ENCODE assay signal across 16 cellular contexts in the genomic region with DNA sequence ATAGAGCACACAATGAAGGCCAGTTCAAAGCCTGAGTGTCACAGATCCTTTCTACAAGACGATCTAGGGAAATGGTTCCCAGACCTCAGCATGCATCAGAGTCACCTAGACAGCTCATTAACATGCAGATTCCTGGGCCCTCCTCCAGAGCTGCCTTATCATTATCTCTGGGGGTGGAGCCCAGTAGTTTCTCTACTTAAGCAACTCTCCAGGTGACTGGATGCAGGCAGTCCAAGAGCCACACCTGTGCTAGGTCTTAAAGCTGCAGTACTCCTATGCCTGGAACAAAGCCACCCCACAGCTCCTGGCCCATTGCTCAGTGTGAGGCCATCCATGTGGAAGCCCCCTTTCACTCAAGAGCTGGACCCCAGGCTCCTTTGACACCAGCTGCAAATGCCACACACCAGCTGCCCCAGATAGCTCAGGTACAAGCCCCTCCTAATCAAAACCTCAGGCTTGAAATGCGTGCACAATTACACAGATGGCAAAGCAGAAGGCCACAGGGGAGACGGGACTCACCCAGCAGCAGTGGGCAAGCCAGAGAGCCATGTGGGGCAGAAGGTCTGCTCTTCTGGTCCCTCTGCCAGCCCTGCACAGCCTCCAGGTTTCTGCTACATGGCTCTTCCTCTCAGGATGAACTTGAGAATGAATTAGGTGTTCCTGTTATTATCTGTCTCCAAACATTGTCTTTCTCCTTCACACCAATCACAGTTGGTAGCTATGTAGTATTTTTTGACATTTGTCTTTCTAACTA.
DNase-seq lines count a peak whose midpoint lies in the region; ATAC-seq and TF ChIP-seq lines count a peak whose summit lies in the region.
"Had no signal": no experiment of that assay in that cellular context is flagged by ENCODE, and none has a peak within 500 bp of the region (broad histone marks: within the 10 kb centered on the region; RNA-seq: fewer than 3 reads in every experiment).

No MANE protein-coding gene starts in this region.

- H3K79me2 ChIP-seq in mesendoderm (ENCODE audit: control insufficient read depth, insufficient read depth, low read length), result no peaks in the 10 kb centered on the region

- H3K4me1 ChIP-seq in endodermal cell (ENCODE audit: control insufficient read depth, insufficient read depth, low read length) (peaks cover 13% of the 10 kb centered on the region), mesendoderm (ENCODE audit: control insufficient read depth, low read depth, low read length) (peaks cover 9% of the 10 kb centered on the region)

- no peak for TF ChIP-seq CTCF in endodermal cell (conservative IDR thresholded peaks at IDR 0.05)

- DNase-seq in H7, result peak; percentile 60
- DNase-seq in NCI-H524 treated with DMSO at 0.1 percent for 48 hours (lab: John Stamatoyannopoulos, UW), result peak; percentile 12
- DNase-seq in endodermal cell, result peak; percentile 91
- peak; percentile 95 for DNase-seq in mesendoderm
- DNase-seq in NCI-H446 treated with DMSO at 0.1 percent for 48 hours (lab: John Stamatoyannopoulos, UW), result no peak
- DNase-seq in left ventricle myocardium superior, result no peak
- DNase-seq in UCSD-AML1 (lab: John Stamatoyannopoulos, UW; ENCODE audit: unreplicated experiment), result no peak
- no peak for DNase-seq in stimulated activated CD4-positive, alpha-beta T cell treated with anti-CD3 and anti-CD28 coated beads, Interleukin-12 subunit alpha, Interleukin-12 subunit beta, amount 100 ng/mL, for 4 hours
- DNase-seq: esophagus squamous epithelium, kidney glomerular epithelial cell, NCI-H2171 treated with DMSO at 0.1 percent for 48 hours, SIG-M5 had no signal

- no peak overlapping the region for H4K5ac ChIP-seq in mesendoderm (ENCODE audit: low read length)

- H3K9ac ChIP-seq in endodermal cell (ENCODE audit: extremely low read depth, low read length, poor library complexity, severe bottlenecking), result no peak overlapping the region
- no peak overlapping the region for H3K9ac ChIP-seq in mesendoderm (ENCODE audit: low read length)

- no peak for ATAC-seq in left ventricle myocardium superior

- no peak overlapping the region for H3K4me3 Mint-ChIP-seq in endodermal cell
- H3K4me3 Mint-ChIP-seq: activated naive CD4-positive, alpha-beta T cell treated with anti-CD3 and anti-CD28 coated beads for 36 hours had no signal

- no peaks in the 10 kb centered on the region for H3K79me1 ChIP-seq in mesendoderm (ENCODE audit: low read length)

- H3K4me3 ChIP-seq in H7 (ENCODE audit: insufficient read depth, low read depth, low read length), result no peak overlapping the region
- no peak overlapping the region for H3K4me3 ChIP-seq in endodermal cell (ENCODE audit: low read length)
- H3K4me3 ChIP-seq in mesendoderm (ENCODE audit: low read length), result no peak overlapping the region
- H3K4me3 ChIP-seq: dorsolateral prefrontal cortex, esophagus squamous epithelium, tibial nerve had no signal

- no peaks in the 10 kb centered on the region for H3K9me3 Mint-ChIP-seq in endodermal cell
- H3K9me3 Mint-ChIP-seq: activated naive CD4-positive, alpha-beta T cell treated with anti-CD3 and anti-CD28 coated beads for 36 hours had no signal

- no peak overlapping the region for H3K18ac ChIP-seq in mesendoderm (ENCODE audit: low read length)

- no peaks in the 10 kb centered on the region for H3K9me3 ChIP-seq in endodermal cell (ENCODE audit: control insufficient read depth, low read length)
- H3K9me3 ChIP-seq: BE2C, esophagus squamous epithelium, tibial nerve had no signal

- no peaks in the 10 kb centered on the region for H3K36me3 Mint-ChIP-seq in endodermal cell (ENCODE audit: low read depth)

- H3K23ac ChIP-seq in mesendoderm (ENCODE audit: low read length), result no peak overlapping the region

- H3K56ac ChIP-seq in mesendoderm (ENCODE audit: low read length), result no peak overlapping the region

- H2BK120ac ChIP-seq in mesendoderm (ENCODE audit: low read depth, low read length), result no peak overlapping the region

- H3K4ac ChIP-seq in mesendoderm (ENCODE audit: low read depth, low read length), result peak overlapping the region; percentile 37

- no peak overlapping the region for H4K8ac ChIP-seq in mesendoderm (ENCODE audit: low read depth, low read length)

- 63 to 71% methylated on average over 3 of the region's 3 CpGs for WGBS in endodermal cell (ENCODE audit: insufficient coverage in 1 of 2, insufficient read length in 1 of 2), 2 experiments
- WGBS in mesendoderm (ENCODE audit: extremely low coverage, insufficient coverage, low lambda C conversion rate), result no CpG with 5 or more reads among the region's 3 CpGs

- H3K4me1 Mint-ChIP-seq in endodermal cell, result peaks cover 28% of the 10 kb centered on the region

- H3K27me3 Mint-ChIP-seq in endodermal cell (ENCODE audit: insufficient read depth), result peaks cover 30% of the 10 kb centered on the region

- no peak overlapping the region for H3K4me2 ChIP-seq in mesendoderm (ENCODE audit: low read length)

- H3K27me3 ChIP-seq in H7 (ENCODE audit: control insufficient read depth, insufficient read depth, low read length) (no peaks in the 10 kb centered on the region), endodermal cell (ENCODE audit: control insufficient read depth, insufficient read depth, low read length, poor library complexity, severe bottlenecking) (peaks cover 5% of the 10 kb centered on the region), mesendoderm (ENCODE audit: insufficient read depth, low read length, poor library complexity) (no peaks in the 10 kb centered on the region)
- H3K27me3 ChIP-seq: BE2C, dorsolateral prefrontal cortex, esophagus squamous epithelium, tibial nerve had no signal

- intact Hi-C loops in left ventricle myocardium superior (cut with micrococcal nuclease), result loop anchor here (10.0 kb wide), 1 partner anchor 132 kb away; a partner anchor contains a TSS

- H2AK5ac ChIP-seq in mesendoderm (ENCODE audit: low read length), result peak overlapping the region; percentile 41

- no peak overlapping the region for H2BK15ac ChIP-seq in mesendoderm (replicated peaks; ENCODE audit: low read depth)

- no peaks in the 10 kb centered on the region for H3K36me3 ChIP-seq in H7 (replicated peaks; ENCODE audit: control insufficient read depth, insufficient read depth, low read length)
- no peaks in the 10 kb centered on the region for H3K36me3 ChIP-seq in endodermal cell (ENCODE audit: control insufficient read depth, insufficient read depth, low read length)
- no peaks in the 10 kb centered on the region for H3K36me3 ChIP-seq in mesendoderm (ENCODE audit: control insufficient read depth, insufficient read depth, low read length)
- H3K36me3 ChIP-seq: BE2C, esophagus squamous epithelium, tibial nerve had no signal

- H2BK5ac ChIP-seq in mesendoderm (ENCODE audit: low read length), result peak overlapping the region; percentile 59

- no peak overlapping the region for H3K27ac Mint-ChIP-seq in endodermal cell
- H3K27ac Mint-ChIP-seq: activated naive CD4-positive, alpha-beta T cell treated with anti-CD3 and anti-CD28 coated beads for 36 hours had no signal

- H3K27ac ChIP-seq in endodermal cell (ENCODE audit: low read depth, low read length) (no peak overlapping the region), mesendoderm (ENCODE audit: low read depth, low read length) (no peak overlapping the region)
- H3K27ac ChIP-seq: dorsolateral prefrontal cortex, tibial nerve had no signal

Comparison
In these comparisons a context has a peak if more than half of its experiments do, and no peak if none do; other contexts are left out.
1. DNase-seq: peak in H7 (single experiment), NCI-H524 treated with DMSO at 0.1 percent for 48 hours (single experiment), endodermal cell (single experiment) and mesendoderm (single experiment); none in NCI-H446 treated with DMSO at 0.1 percent for 48 hours (single experiment), left ventricle myocardium superior (single experiment), UCSD-AML1 (single experiment) and stimulated activated CD4-positive, alpha-beta T cell treated with anti-CD3 and anti-CD28 coated beads, Interleukin-12 subunit alpha, Interleukin-12 subunit beta, amount 100 ng/mL, for 4 hours (single experiment).